24 cellular contexts compared by ENCODE assay signal in genomic region chr4:3752022-3752421, GRCh38. TPM values are rescaled to one million over a fixed set of nuclear protein-coding genes. Genes with fewer than 3 reads are reported as not detected.
DNase-seq lines count a peak whose midpoint lies in the region; ATAC-seq and TF ChIP-seq lines count a peak whose summit lies in the region.
"Had no signal": no experiment of that assay in that cellular context is flagged by ENCODE, and none has a peak within 500 bp of the region (broad histone marks: within the 10 kb centered on the region; RNA-seq: fewer than 3 reads in every experiment).

No MANE protein-coding gene starts in this region.

- H3K4me3 ChIP-seq in HEK293 (ENCODE audit: low read depth, low read length) (no peak overlapping the region), body of pancreas (no peak overlapping the region), neuronal stem cell (ENCODE audit: low read length in 2 of 2) (no peak overlapping the region)
- H3K4me3 ChIP-seq: BLaER1, GM12878 had no signal

- no peak overlapping the region for H2AK5ac ChIP-seq in neuronal stem cell (ENCODE audit: low read depth, low read length)

- no peaks in the 10 kb centered on the region for H3K79me1 ChIP-seq in neuronal stem cell (ENCODE audit: low read depth, low read length)

- CTCF ChIA-PET in HEK293 (lab: Yijun Ruan, JAX): no interaction called here

- no peak overlapping the region for H4K8ac ChIP-seq in neuronal stem cell (ENCODE audit: low read depth, low read length)

- no peak overlapping the region for H3K27ac ChIP-seq in HEK293 (ENCODE audit: extremely low read depth, low read depth, low read length)
- H3K27ac ChIP-seq in body of pancreas: no peak overlapping the region
- no peak overlapping the region for H3K27ac ChIP-seq in neuronal stem cell (replicated peaks; ENCODE audit: low read length)
- H3K27ac ChIP-seq: BLaER1 had no signal

- no peak overlapping the region for H3K4me2 ChIP-seq in neuronal stem cell (ENCODE audit: insufficient read depth, low read length, poor library complexity, severe bottlenecking)
- H3K4me2 ChIP-seq: BLaER1 had no signal

- peak; percentile 5 for ATAC-seq in body of pancreas
- no peak for ATAC-seq in GM18498 (IDR thresholded peaks at IDR 0.05; ENCODE audit: unreplicated experiment)
- ATAC-seq: GM12878 had no signal

- no peak for DNase-seq in body of pancreas
- DNase-seq in neuronal stem cell (ENCODE audit: low spot score): no peak
- DNase-seq in NOMO-1 treated with DMSO at 0.1 percent for 48 hours (lab: John Stamatoyannopoulos, UW; ENCODE audit: unreplicated experiment): no peak
- DNase-seq: 8988T; ACHN; BE2C; C1 segment of cervical spinal cord; CD4-positive, alpha-beta memory T cell; CD4-positive, CD25-positive, alpha-beta regulatory T cell; CD8-positive, alpha-beta memory T cell; COR-L47; DMS 273 treated with DMSO at 0.1 percent for 48 hours; DMS153; DMS53; DMS79; DND-41; EL; GDM1 had no signal

- H3K4ac ChIP-seq in neuronal stem cell (ENCODE audit: low read length): no peak overlapping the region

- H2AFZ ChIP-seq in neuronal stem cell (ENCODE audit: low read length): no peak overlapping the region

- H2BK15ac ChIP-seq in neuronal stem cell (ENCODE audit: low read length): no peak overlapping the region

- intact Hi-C loops in body of pancreas (cut with DNase I): no loop called here

- H3K9ac ChIP-seq in neuronal stem cell (ENCODE audit: low read depth, low read length, poor library complexity): peak overlapping the region; percentile 21
- H3K9ac ChIP-seq: BLaER1 had no signal

- H3K36me3 ChIP-seq in HEK293 (ENCODE audit: control insufficient read depth in 2 of 2, insufficient read depth in 1 of 2, low read length in 2 of 2): no peaks in the 10 kb centered on the region
- H3K36me3 ChIP-seq in body of pancreas (replicated peaks in 1 of 2; ENCODE audit: insufficient read depth in 1 of 2, low read depth in 2 of 2): no peaks in the 10 kb centered on the region
- no peaks in the 10 kb centered on the region for H3K36me3 ChIP-seq in neuronal stem cell (replicated peaks in 1 of 2; ENCODE audit: control insufficient read depth in 2 of 2, insufficient read depth in 2 of 2, low read length in 2 of 2)
- H3K36me3 ChIP-seq: BE2C, BLaER1 had no signal

- POLR2A ChIA-PET in HEK293 (lab: Yijun Ruan, JAX): no interaction called here

- H3K23ac ChIP-seq in neuronal stem cell (ENCODE audit: low read depth, low read length, poor library complexity): peak overlapping the region; percentile 38

- H3K14ac ChIP-seq in neuronal stem cell (ENCODE audit: low read length): no peak overlapping the region

- TF ChIP-seq CTCF in HEK293 (tag by site-specific recombination; IDR thresholded peaks at IDR 0.05) (no peak), body of pancreas (IDR thresholded peaks at IDR 0.05) (no peak)

- H3K18ac ChIP-seq in neuronal stem cell (ENCODE audit: low read length): peak overlapping the region; percentile 51

- 27 to 45% methylated on average over 6 to 9 of the region's 9 CpGs for WGBS in body of pancreas, 2 donors
- WGBS in neuronal stem cell (ENCODE audit: extremely low coverage in 2 of 2, insufficient read length in 2 of 2, insufficient replicate concordance in 1 of 2), 2 donors: no CpG with 5 or more reads among the region's 9 CpGs

- H4K91ac ChIP-seq in neuronal stem cell (ENCODE audit: low read depth, low read length, poor library complexity): no peak overlapping the region

- no peaks in the 10 kb centered on the region for H3K27me3 ChIP-seq in body of pancreas
- H3K27me3 ChIP-seq in neuronal stem cell (ENCODE audit: control insufficient read depth in 3 of 3, insufficient read depth in 3 of 3, low read depth in 1 of 3, low read length in 3 of 3): peaks cover 0 to 51% (median 0%) of the 10 kb centered on the region in 3 experiments
- H3K27me3 ChIP-seq: BE2C, BLaER1 had no signal

- no peaks in the 10 kb centered on the region for H3K9me3 ChIP-seq in HEK293 (ENCODE audit: control insufficient read depth, insufficient read depth, low read depth, low read length)
- no peaks in the 10 kb centered on the region for H3K9me3 ChIP-seq in body of pancreas
- H3K9me3 ChIP-seq in neuronal stem cell (replicated peaks in 1 of 2; ENCODE audit: control insufficient read depth in 2 of 2, insufficient read depth in 1 of 2, low read depth in 1 of 2, low read length in 2 of 2): peaks cover 0 to 7% of the 10 kb centered on the region in 2 donors
- H3K9me3 ChIP-seq: BE2C, BLaER1 had no signal

- no peak for TF ChIP-seq POLR2A in body of pancreas (IDR thresholded peaks at IDR 0.05)

- H3K4me1 ChIP-seq in HEK293 (ENCODE audit: control insufficient read depth, insufficient read depth, low read length): no peaks in the 10 kb centered on the region
- H3K4me1 ChIP-seq in body of pancreas: no peaks in the 10 kb centered on the region
- peaks cover 0 to 1% of the 10 kb centered on the region in 2 donors for H3K4me1 ChIP-seq in neuronal stem cell (ENCODE audit: control insufficient read depth in 2 of 2, insufficient read depth in 1 of 2, low read depth in 1 of 2, low read length in 2 of 2)

- peak overlapping the region; percentile 31 for H2BK5ac ChIP-seq in neuronal stem cell (ENCODE audit: low read length)

- no peak overlapping the region for H2BK12ac ChIP-seq in neuronal stem cell (ENCODE audit: low read length)

- no peak overlapping the region for H2BK120ac ChIP-seq in neuronal stem cell (ENCODE audit: low read depth, low read length)

TF ChIP-seq in HEK293, 187 proteins besides CTCF, POLR2A, EP300 and RAD21:
- TF ChIP-seq ZNF549 (tag by site-specific recombination; IDR thresholded peaks at IDR 0.05) (no peak), ZIC2 (tag by site-specific recombination; IDR thresholded peaks at IDR 0.05) (peak; percentile 51)
TF ChIP-seq in HEK293: peak in this region for 1.

RNA-seq across cellular contexts. Expression of gene ADRA2C, which starts 14.2 kb away (rescaled TPM):
- total RNA-seq in body of pancreas: 10 to 100 TPM in 1 of 2 donors, 1 to 10 TPM in 1; 6.7 to 10.5 TPM
- polyA plus RNA-seq in neuronal stem cell (2013, experiment 1 of 2): 7.7 TPM
- polyA plus RNA-seq in neuronal stem cell (2013, experiment 2 of 2): 7.2 TPM
- total RNA-seq: CD4-positive, alpha-beta memory T cell; CD4-positive, CD25-positive, alpha-beta regulatory T cell; CD8-positive, alpha-beta memory T cell had no signal
- polyA plus RNA-seq: AG04450; CD14-positive monocyte; CD4-positive, alpha-beta memory T cell; CD4-positive, CD25-positive, alpha-beta regulatory T cell; CD8-positive, alpha-beta memory T cell; GM12878 had no signal
